Comparison of ENCODE assay signal across 17 cellular contexts in genomic region chr3:43726511-43726910, GRCh38. TPM values are rescaled to one million over a fixed set of nuclear protein-coding genes. Genes with fewer than 3 reads are reported as not detected.
DNase-seq lines count a peak whose midpoint lies in the region; ATAC-seq and TF ChIP-seq lines count a peak whose summit lies in the region.
"Had no signal": no experiment of that assay in that cellular context is flagged by ENCODE, and none has a peak within 500 bp of the region (broad histone marks: within the 10 kb centered on the region; RNA-seq: fewer than 3 reads in every experiment).

No MANE protein-coding gene starts in this region.

- ATAC-seq in thoracic aorta (ENCODE audit: insufficient number of reproducible peaks, low FRiP score, low read depth) (peak; percentile 49), GM21737 (IDR thresholded peaks at IDR 0.05; ENCODE audit: unreplicated experiment) (no peak)

- H3K27ac ChIP-seq in thoracic aorta: peak overlapping the region in 1 of 2 donors; percentile 21
- H3K27ac ChIP-seq: Peyer's patch, vagina had no signal

- no peaks in the 10 kb centered on the region for H3K27me3 ChIP-seq in thoracic aorta (replicated peaks; ENCODE audit: insufficient read depth)
- H3K27me3 ChIP-seq: Peyer's patch, vagina had no signal

- H3K9me3 ChIP-seq in thoracic aorta: no peaks in the 10 kb centered on the region
- H3K9me3 ChIP-seq: Peyer's patch, vagina had no signal

- TF ChIP-seq CTCF in astrocyte of the spinal cord (IDR thresholded peaks at IDR 0.05; ENCODE audit: low read depth, low read length) (no peak), thoracic aorta (IDR thresholded peaks at IDR 0.05) (no peak)

- DNase-seq in ELR (ENCODE audit: low read depth) (peak; percentile 11), astrocyte of the spinal cord (ENCODE audit: low read depth, low spot score) (peak; percentile 52), fibroblast of the conjunctiva (ENCODE audit: low read depth) (peak; percentile 53), thoracic aorta (ENCODE audit: low spot score) (no peak), NCI-H446 (lab: John Stamatoyannopoulos, UW) (no peak), NCI-H69 (lab: John Stamatoyannopoulos, UW) (no peak)
- no peak for DNase-seq in stimulated activated naive CD4-positive, alpha-beta T cell treated with Interleukin-2 at 50 U/mL for 16 hours (lab: John Stamatoyannopoulos, UW)
- DNase-seq: activated CD4-positive, CD25-positive, alpha-beta regulatory T cell treated with anti-CD3 and anti-CD28 coated beads, Interleukin-2, amount 50 U/mL, for 72 hours; amniotic stem cell; dermis blood vessel endothelial cell; NCI-H1417 treated with DMSO at 0.1 percent for 48 hours; NCI-H524 treated with DMSO at 0.1 percent for 48 hours; Peyer's patch; stimulated activated CD4-positive, alpha-beta T cell treated with anti-CD3 and anti-CD28 coated beads, Interleukin-2, amount 100 ng/mL, for 24 hours had no signal

- H3K4me1 ChIP-seq in thoracic aorta (ENCODE audit: control insufficient read depth in 1 of 2, low read depth in 2 of 2): peaks cover 11 to 43% of the 10 kb centered on the region in 2 donors
- H3K4me1 ChIP-seq: Peyer's patch, vagina had no signal

- in situ Hi-C loops in astrocyte of the spinal cord (cut with HindIII; ENCODE audit: low sequenced_read_pairs): no loop called here

- no peak overlapping the region for H3K4me3 ChIP-seq in astrocyte of the spinal cord (ENCODE audit: low read depth, low read length)
- H3K4me3 ChIP-seq in thoracic aorta: no peak overlapping the region
- H3K4me3 ChIP-seq: Peyer's patch, smooth muscle cell, vagina had no signal

- no peaks in the 10 kb centered on the region for H3K36me3 ChIP-seq in thoracic aorta
- H3K36me3 ChIP-seq: Peyer's patch, vagina had no signal

RNA-seq across cellular contexts. Expression of gene ABHD5, which starts 35.8 kb away (rescaled TPM):
- total RNA-seq in thoracic aorta: 10 to 100 TPM; 33.3 to 37.1 TPM

Comparison
In these comparisons a context has a peak if more than half of its experiments do, and no peak if none do; other contexts are left out.
1. DNase-seq: peak in ELR (single experiment), astrocyte of the spinal cord (single experiment) and fibroblast of the conjunctiva (single experiment); none in thoracic aorta (single experiment), NCI-H446 (0 of 2), stimulated activated naive CD4-positive, alpha-beta T cell treated with Interleukin-2 at 50 U/mL for 16 hours (single experiment) and NCI-H69 (single experiment).